ENCODE assay signal across 1 cellular context in the genomic region with DNA sequence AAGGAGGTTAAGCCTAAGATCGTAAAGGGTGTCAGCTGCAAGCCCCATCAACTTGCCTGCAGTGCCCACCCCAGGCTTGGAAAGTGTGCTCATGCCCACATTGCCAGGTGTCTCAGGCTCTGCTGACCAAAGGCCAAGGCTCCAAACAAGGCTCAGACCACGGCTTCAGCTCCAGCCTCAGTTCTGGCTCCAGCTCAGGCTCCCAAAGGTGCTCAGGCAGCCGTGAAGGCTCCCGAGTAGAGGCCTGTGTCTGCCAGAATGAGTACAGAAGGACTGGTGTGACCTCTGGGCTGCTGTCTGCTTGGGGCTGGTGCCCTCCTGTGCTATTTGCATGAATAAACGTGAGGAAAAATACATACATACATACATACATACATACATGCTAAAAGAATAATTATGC.
A peak's percentile ranks its signal among the peaks of the same experiment; 100 is the strongest.
TF ChIP-seq lines count a peak whose summit lies in the region.

No MANE protein-coding gene starts in this region.

TF ChIP-seq in HepG2, 621 proteins besides CTCF, POLR2A, EP300 and RAD21:
- TF ChIP-seq TAF15 (IDR thresholded peaks at IDR 0.05; ENCODE audit: low read depth, low read length, poor library complexity, severe bottlenecking), result no peak
- TF ChIP-seq STAG1 (CRISPR knock-in tag; IDR thresholded peaks at IDR 0.05), result 0 out of 2 replicates have a peak, but pooled peaks have one; percentile 16
